5 cellular contexts compared by ENCODE assay signal in genomic region chr2:129893244-129893643, GRCh38.
"Had no signal": no experiment of that assay in that cellular context is flagged by ENCODE, and none has a peak within 500 bp of the region (broad histone marks: within the 10 kb centered on the region; RNA-seq: fewer than 3 reads in every experiment).

No MANE protein-coding gene starts in this region.

- DNase-seq: HCEC 1CT, IMR-90, KG1 had no signal

- H2AFZ ChIP-seq: GM23338 had no signal

- H3K4me2 ChIP-seq: GM23338 had no signal

- H3K4me3 ChIP-seq: GM23338, K562 had no signal

- ATAC-seq: GM23338, K562 had no signal
